Comparison of ENCODE assay signal across 14 cellular contexts in the genomic region with DNA sequence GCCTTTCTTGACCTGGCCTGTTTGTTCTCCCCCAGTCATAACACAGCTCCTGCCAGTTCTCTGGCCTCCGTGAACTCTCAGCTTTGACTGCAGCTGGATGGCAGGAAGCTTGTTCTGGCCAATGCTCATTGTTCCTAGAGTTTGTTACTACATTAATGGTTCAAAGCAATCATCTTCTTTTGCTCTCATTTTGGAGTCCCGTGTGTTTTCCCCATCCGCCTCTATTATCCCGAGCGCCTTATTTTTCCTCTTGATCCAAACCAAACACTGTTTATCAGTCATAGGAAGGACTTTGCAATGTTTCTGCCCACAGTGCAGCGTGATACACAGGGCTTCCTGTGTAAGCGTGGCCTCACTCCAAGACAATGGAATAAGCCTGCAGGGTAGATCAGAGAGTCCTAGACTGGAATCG.
DNase-seq lines count a peak whose midpoint lies in the region; ATAC-seq, FAIRE-seq and TF ChIP-seq lines count a peak whose summit lies in the region.
"Had no signal": no experiment of that assay in that cellular context is flagged by ENCODE, and none has a peak within 500 bp of the region (broad histone marks: within the 10 kb centered on the region; RNA-seq: fewer than 3 reads in every experiment).

No MANE protein-coding gene starts in this region.

- ATAC-seq in GM18858 (IDR thresholded peaks at IDR 0.05; ENCODE audit: unreplicated experiment), result no peak
- ATAC-seq: CD8-positive, alpha-beta T cell; T-helper 17 cell had no signal

- DNase-seq in RPMI7951 (ENCODE audit: low read depth) (peak; percentile 51), stromal cell of bone marrow (ENCODE audit: low read depth) (peak; percentile 21), GM12892 (ENCODE audit: insufficient read length) (no peak), NCI-H1105 (lab: John Stamatoyannopoulos, UW) (no peak), NOMO-1 treated with dmso at 0.1 percent for 144 hours (lab: John Stamatoyannopoulos, UW; ENCODE audit: unreplicated experiment) (no peak)
- DNase-seq: activated naive CD8-positive, alpha-beta T cell treated with anti-CD3 and anti-CD28 coated beads, Interleukin-2, amount 10 ng/mL, durations not matched to agents 7 days and 5 days; CD8-positive, alpha-beta T cell; MM.1S; NK-92 treated with Interleukin-12 subunit alpha and Interleukin-12 subunit beta, amount 100 ng/mL, for 24 hours; stimulated activated CD4-positive, alpha-beta T cell treated with anti-CD3 and anti-CD28 coated beads, Interleukin-12 subunit alpha, Interleukin-12 subunit beta, amount 100 ng/mL, for 4 hours; T-helper 17 cell had no signal

- WGBS in esophagus, 2 donors, result 51 to 57% methylated on average over 8 of the region's 8 CpGs
- 50% methylated on average over 8 of the region's 8 CpGs for WGBS in liver

- H3K36me3 ChIP-seq in esophagus (ENCODE audit: control insufficient read depth in 2 of 2, insufficient read depth in 2 of 2, low read length in 1 of 2), result no peaks in the 10 kb centered on the region
- no peaks in the 10 kb centered on the region for H3K36me3 ChIP-seq in liver (ENCODE audit: control insufficient read depth in 4 of 4, insufficient read depth in 3 of 4, low read depth in 1 of 4, low read length in 3 of 4)

- TF ChIP-seq RAD21 in liver (IDR thresholded peaks at IDR 0.05), result peak in 1 of 2 donors; percentile 12

- H3K9ac ChIP-seq in liver (ENCODE audit: low read depth in 1 of 2, low read length in 2 of 2), result no peak overlapping the region

- no peak overlapping the region for H3K4me3 ChIP-seq in esophagus (ENCODE audit: low read depth in 1 of 2, low read length in 2 of 2)
- no peak overlapping the region for H3K4me3 ChIP-seq in liver (ENCODE audit: low read depth in 1 of 3, low read length in 3 of 3)

- H3K27ac ChIP-seq in esophagus (ENCODE audit: low read depth in 2 of 2, low read length in 1 of 2), result peak overlapping the region; percentile 47 to 59
- H3K27ac ChIP-seq in liver (ENCODE audit: low read depth in 1 of 2, low read length in 2 of 2), result no peak overlapping the region

- no peaks in the 10 kb centered on the region for H3K27me3 ChIP-seq in esophagus (ENCODE audit: control insufficient read depth in 1 of 2, insufficient read depth in 2 of 2, low read length in 2 of 2)
- H3K27me3 ChIP-seq in liver (ENCODE audit: control insufficient read depth in 4 of 4, insufficient read depth in 4 of 4, low read length in 3 of 4), result no peaks in the 10 kb centered on the region

- FAIRE-seq in GM12892 (lab: Jason Lieb, UNC), result no peak

- TF ChIP-seq POLR2A in GM12892 (IDR thresholded peaks at IDR 0.05; ENCODE audit: low read depth, low read length), result no peak

- H3K4me1 ChIP-seq in esophagus (ENCODE audit: control insufficient read depth in 2 of 2, insufficient read depth in 2 of 2, low read length in 1 of 2), result peaks cover 0 to 3% of the 10 kb centered on the region in 2 donors
- no peaks in the 10 kb centered on the region for H3K4me1 ChIP-seq in liver (ENCODE audit: control insufficient read depth in 4 of 4, insufficient read depth in 4 of 4, low read length in 3 of 4)

- no peaks in the 10 kb centered on the region for H3K9me3 ChIP-seq in esophagus (ENCODE audit: control insufficient read depth in 2 of 2, insufficient read depth in 1 of 2, low read depth in 1 of 2, low read length in 1 of 2)
- no peaks in the 10 kb centered on the region for H3K9me3 ChIP-seq in liver (ENCODE audit: control insufficient read depth in 4 of 4, low read length in 3 of 4)

- TF ChIP-seq CTCF in liver (IDR thresholded peaks at IDR 0.05; ENCODE audit: low read depth, low read length, missing input control), result no peak

TF ChIP-seq in liver, 16 proteins besides CTCF, POLR2A, EP300 and RAD21:
- TF ChIP-seq YY1 (IDR thresholded peaks at IDR 0.05), result no peak
- TF ChIP-seq NR2F2 (IDR thresholded peaks at IDR 0.05), result peak; percentile 68

Comparison
In these comparisons a context has a peak if more than half of its experiments do, and no peak if none do; other contexts are left out.
1. DNase-seq: peak in RPMI7951 (single experiment) and stromal cell of bone marrow (single experiment); none in GM12892 (single experiment), NCI-H1105 (single experiment) and NOMO-1 treated with dmso at 0.1 percent for 144 hours (single experiment).
2. H3K27ac ChIP-seq: peak in esophagus (2 of 2); none in liver (0 of 2).